ENCODE assay signal across 2 cellular contexts in the genomic region with DNA sequence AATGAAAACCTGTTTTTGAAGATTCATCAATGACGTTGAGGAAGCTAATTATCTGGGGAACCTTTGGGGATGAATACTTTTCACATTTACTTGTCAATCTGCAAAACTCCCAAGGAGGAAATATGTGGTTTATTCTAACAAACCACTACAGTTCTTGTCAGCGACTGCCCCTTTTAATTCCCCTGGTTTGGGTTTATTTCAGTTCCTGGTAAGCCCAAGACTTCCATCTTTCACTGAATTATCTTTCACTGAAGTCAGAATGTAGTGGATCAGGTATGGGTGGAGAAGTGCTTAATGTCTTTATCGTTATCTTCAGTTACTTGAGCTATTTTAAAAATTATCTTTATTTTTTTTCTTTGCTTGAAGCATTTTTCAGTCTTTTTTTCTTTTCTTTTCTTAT.
TF ChIP-seq lines count a peak whose summit lies in the region.

No MANE protein-coding gene starts in this region.

TF ChIP-seq in GM23338, 12 proteins besides CTCF, POLR2A, EP300 and RAD21 (continues in another document):
- no peak for TF ChIP-seq STAT1 (IDR thresholded peaks at IDR 0.05; ENCODE audit: unreplicated experiment)
- TF ChIP-seq, protein P1, sequence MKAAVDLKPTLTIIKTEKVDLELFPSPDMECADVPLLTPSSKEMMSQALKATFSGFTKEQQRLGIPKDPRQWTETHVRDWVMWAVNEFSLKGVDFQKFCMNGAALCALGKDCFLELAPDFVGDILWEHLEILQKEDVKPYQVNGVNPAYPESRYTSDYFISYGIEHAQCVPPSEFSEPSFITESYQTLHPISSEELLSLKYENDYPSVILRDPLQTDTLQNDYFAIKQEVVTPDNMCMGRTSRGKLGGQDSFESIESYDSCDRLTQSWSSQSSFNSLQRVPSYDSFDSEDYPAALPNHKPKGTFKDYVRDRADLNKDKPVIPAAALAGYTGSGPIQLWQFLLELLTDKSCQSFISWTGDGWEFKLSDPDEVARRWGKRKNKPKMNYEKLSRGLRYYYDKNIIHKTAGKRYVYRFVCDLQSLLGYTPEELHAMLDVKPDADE (IDR thresholded peaks at IDR 0.05) = no peak
- no peak for TF ChIP-seq ZNF331 (CRISPR knock-in tag; IDR thresholded peaks at IDR 0.05; ENCODE audit: low read depth)
- no peak for TF ChIP-seq ZNF114 (CRISPR knock-in tag; IDR thresholded peaks at IDR 0.05)
- TF ChIP-seq CREB1 (CRISPR knock-in tag; IDR thresholded peaks at IDR 0.05; ENCODE audit: low read depth) = no peak
- TF ChIP-seq POLR2AphosphoS5 (IDR thresholded peaks at IDR 0.05; ENCODE audit: low read depth) = no peak
- TF ChIP-seq, protein P2, sequence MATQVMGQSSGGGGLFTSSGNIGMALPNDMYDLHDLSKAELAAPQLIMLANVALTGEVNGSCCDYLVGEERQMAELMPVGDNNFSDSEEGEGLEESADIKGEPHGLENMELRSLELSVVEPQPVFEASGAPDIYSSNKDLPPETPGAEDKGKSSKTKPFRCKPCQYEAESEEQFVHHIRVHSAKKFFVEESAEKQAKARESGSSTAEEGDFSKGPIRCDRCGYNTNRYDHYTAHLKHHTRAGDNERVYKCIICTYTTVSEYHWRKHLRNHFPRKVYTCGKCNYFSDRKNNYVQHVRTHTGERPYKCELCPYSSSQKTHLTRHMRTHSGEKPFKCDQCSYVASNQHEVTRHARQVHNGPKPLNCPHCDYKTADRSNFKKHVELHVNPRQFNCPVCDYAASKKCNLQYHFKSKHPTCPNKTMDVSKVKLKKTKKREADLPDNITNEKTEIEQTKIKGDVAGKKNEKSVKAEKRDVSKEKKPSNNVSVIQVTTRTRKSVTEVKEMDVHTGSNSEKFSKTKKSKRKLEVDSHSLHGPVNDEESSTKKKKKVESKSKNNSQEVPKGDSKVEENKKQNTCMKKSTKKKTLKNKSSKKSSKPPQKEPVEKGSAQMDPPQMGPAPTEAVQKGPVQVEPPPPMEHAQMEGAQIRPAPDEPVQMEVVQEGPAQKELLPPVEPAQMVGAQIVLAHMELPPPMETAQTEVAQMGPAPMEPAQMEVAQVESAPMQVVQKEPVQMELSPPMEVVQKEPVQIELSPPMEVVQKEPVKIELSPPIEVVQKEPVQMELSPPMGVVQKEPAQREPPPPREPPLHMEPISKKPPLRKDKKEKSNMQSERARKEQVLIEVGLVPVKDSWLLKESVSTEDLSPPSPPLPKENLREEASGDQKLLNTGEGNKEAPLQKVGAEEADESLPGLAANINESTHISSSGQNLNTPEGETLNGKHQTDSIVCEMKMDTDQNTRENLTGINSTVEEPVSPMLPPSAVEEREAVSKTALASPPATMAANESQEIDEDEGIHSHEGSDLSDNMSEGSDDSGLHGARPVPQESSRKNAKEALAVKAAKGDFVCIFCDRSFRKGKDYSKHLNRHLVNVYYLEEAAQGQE (IDR thresholded peaks at IDR 0.05; ENCODE audit: unreplicated experiment) = no peak
- TF ChIP-seq EZH2 (IDR thresholded peaks at IDR 0.05; ENCODE audit: low read depth, unreplicated experiment) = no peak
- TF ChIP-seq NANOG (IDR thresholded peaks at IDR 0.05; ENCODE audit: borderline replicate concordance) = no peak
- TF ChIP-seq, protein P3, sequence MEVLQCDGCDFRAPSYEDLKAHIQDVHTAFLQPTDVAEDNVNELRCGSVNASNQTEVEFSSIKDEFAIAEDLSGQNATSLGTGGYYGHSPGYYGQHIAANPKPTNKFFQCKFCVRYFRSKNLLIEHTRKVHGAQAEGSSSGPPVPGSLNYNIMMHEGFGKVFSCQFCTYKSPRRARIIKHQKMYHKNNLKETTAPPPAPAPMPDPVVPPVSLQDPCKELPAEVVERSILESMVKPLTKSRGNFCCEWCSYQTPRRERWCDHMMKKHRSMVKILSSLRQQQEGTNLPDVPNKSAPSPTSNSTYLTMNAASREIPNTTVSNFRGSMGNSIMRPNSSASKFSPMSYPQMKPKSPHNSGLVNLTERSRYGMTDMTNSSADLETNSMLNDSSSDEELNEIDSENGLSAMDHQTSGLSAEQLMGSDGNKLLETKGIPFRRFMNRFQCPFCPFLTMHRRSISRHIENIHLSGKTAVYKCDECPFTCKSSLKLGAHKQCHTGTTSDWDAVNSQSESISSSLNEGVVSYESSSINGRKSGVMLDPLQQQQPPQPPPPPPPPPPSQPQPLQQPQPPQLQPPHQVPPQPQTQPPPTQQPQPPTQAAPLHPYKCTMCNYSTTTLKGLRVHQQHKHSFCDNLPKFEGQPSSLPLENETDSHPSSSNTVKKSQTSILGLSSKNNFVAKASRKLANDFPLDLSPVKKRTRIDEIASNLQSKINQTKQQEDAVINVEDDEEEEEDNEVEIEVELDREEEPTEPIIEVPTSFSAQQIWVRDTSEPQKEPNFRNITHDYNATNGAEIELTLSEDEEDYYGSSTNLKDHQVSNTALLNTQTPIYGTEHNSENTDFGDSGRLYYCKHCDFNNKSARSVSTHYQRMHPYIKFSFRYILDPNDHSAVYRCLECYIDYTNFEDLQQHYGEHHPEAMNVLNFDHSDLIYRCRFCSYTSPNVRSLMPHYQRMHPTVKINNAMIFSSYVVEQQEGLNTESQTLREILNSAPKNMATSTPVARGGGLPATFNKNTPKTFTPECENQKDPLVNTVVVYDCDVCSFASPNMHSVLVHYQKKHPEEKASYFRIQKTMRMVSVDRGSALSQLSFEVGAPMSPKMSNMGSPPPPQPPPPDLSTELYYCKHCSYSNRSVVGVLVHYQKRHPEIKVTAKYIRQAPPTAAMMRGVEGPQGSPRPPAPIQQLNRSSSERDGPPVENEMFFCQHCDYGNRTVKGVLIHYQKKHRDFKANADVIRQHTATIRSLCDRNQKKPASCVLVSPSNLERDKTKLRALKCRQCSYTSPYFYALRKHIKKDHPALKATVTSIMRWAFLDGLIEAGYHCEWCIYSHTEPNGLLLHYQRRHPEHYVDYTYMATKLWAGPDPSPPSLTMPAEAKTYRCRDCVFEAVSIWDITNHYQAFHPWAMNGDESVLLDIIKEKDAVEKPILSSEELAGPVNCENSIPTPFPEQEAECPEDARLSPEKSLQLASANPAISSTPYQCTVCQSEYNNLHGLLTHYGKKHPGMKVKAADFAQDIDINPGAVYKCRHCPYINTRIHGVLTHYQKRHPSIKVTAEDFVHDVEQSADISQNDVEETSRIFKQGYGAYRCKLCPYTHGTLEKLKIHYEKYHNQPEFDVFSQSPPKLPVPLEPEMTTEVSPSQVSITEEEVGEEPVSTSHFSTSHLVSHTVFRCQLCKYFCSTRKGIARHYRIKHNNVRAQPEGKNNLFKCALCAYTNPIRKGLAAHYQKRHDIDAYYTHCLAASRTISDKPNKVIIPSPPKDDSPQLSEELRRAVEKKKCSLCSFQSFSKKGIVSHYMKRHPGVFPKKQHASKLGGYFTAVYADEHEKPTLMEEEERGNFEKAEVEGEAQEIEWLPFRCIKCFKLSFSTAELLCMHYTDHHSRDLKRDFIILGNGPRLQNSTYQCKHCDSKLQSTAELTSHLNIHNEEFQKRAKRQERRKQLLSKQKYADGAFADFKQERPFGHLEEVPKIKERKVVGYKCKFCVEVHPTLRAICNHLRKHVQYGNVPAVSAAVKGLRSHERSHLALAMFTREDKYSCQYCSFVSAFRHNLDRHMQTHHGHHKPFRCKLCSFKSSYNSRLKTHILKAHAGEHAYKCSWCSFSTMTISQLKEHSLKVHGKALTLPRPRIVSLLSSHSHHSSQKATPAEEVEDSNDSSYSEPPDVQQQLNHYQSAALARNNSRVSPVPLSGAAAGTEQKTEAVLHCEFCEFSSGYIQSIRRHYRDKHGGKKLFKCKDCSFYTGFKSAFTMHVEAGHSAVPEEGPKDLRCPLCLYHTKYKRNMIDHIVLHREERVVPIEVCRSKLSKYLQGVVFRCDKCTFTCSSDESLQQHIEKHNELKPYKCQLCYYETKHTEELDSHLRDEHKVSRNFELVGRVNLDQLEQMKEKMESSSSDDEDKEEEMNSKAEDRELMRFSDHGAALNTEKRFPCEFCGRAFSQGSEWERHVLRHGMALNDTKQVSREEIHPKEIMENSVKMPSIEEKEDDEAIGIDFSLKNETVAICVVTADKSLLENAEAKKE (CRISPR knock-in tag; IDR thresholded peaks at IDR 0.05) = no peak

TF ChIP-seq in HepG2, 621 proteins besides CTCF, POLR2A, EP300 and RAD21:
- TF ChIP-seq, protein P4, sequence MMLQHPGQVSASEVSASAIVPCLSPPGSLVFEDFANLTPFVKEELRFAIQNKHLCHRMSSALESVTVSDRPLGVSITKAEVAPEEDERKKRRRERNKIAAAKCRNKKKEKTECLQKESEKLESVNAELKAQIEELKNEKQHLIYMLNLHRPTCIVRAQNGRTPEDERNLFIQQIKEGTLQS (CRISPR knock-in tag; IDR thresholded peaks at IDR 0.05) = no peak
- no peak for TF ChIP-seq ZNF607 (CRISPR knock-in tag; IDR thresholded peaks at IDR 0.05; ENCODE audit: borderline replicate concordance)
- TF ChIP-seq, protein P5, sequence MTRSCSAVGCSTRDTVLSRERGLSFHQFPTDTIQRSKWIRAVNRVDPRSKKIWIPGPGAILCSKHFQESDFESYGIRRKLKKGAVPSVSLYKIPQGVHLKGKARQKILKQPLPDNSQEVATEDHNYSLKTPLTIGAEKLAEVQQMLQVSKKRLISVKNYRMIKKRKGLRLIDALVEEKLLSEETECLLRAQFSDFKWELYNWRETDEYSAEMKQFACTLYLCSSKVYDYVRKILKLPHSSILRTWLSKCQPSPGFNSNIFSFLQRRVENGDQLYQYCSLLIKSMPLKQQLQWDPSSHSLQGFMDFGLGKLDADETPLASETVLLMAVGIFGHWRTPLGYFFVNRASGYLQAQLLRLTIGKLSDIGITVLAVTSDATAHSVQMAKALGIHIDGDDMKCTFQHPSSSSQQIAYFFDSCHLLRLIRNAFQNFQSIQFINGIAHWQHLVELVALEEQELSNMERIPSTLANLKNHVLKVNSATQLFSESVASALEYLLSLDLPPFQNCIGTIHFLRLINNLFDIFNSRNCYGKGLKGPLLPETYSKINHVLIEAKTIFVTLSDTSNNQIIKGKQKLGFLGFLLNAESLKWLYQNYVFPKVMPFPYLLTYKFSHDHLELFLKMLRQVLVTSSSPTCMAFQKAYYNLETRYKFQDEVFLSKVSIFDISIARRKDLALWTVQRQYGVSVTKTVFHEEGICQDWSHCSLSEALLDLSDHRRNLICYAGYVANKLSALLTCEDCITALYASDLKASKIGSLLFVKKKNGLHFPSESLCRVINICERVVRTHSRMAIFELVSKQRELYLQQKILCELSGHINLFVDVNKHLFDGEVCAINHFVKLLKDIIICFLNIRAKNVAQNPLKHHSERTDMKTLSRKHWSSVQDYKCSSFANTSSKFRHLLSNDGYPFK (CRISPR knock-in tag; IDR thresholded peaks at IDR 0.05; ENCODE audit: borderline replicate concordance) = no peak
- TF ChIP-seq, protein P6, sequence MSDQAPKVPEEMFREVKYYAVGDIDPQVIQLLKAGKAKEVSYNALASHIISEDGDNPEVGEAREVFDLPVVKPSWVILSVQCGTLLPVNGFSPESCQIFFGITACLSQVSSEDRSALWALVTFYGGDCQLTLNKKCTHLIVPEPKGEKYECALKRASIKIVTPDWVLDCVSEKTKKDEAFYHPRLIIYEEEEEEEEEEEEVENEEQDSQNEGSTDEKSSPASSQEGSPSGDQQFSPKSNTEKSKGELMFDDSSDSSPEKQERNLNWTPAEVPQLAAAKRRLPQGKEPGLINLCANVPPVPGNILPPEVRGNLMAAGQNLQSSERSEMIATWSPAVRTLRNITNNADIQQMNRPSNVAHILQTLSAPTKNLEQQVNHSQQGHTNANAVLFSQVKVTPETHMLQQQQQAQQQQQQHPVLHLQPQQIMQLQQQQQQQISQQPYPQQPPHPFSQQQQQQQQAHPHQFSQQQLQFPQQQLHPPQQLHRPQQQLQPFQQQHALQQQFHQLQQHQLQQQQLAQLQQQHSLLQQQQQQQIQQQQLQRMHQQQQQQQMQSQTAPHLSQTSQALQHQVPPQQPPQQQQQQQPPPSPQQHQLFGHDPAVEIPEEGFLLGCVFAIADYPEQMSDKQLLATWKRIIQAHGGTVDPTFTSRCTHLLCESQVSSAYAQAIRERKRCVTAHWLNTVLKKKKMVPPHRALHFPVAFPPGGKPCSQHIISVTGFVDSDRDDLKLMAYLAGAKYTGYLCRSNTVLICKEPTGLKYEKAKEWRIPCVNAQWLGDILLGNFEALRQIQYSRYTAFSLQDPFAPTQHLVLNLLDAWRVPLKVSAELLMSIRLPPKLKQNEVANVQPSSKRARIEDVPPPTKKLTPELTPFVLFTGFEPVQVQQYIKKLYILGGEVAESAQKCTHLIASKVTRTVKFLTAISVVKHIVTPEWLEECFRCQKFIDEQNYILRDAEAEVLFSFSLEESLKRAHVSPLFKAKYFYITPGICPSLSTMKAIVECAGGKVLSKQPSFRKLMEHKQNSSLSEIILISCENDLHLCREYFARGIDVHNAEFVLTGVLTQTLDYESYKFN (CRISPR knock-in tag; conservative IDR thresholded peaks at IDR 0.05) = no peak
- TF ChIP-seq ZSCAN31 (CRISPR knock-in tag; IDR thresholded peaks at IDR 0.05; ENCODE audit: low read depth) = no peak
- TF ChIP-seq SETDB1 (CRISPR knock-in tag; IDR thresholded peaks at IDR 0.05; ENCODE audit: borderline replicate concordance) = no peak
- TF ChIP-seq, protein P7, sequence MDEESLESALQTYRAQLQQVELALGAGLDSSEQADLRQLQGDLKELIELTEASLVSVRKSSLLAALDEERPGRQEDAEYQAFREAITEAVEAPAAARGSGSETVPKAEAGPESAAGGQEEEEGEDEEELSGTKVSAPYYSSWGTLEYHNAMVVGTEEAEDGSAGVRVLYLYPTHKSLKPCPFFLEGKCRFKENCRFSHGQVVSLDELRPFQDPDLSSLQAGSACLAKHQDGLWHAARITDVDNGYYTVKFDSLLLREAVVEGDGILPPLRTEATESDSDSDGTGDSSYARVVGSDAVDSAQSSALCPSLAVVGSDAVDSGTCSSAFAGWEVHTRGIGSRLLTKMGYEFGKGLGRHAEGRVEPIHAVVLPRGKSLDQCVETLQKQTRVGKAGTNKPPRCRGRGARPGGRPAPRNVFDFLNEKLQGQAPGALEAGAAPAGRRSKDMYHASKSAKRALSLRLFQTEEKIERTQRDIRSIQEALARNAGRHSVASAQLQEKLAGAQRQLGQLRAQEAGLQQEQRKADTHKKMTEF (CRISPR knock-in tag; IDR thresholded peaks at IDR 0.05) = no peak
